In genomic region chr15:39583586-39584265, GRCh38 we compare ENCODE assay signal across 8 cellular contexts. TPM values are rescaled to one million over a fixed set of nuclear protein-coding genes. Genes with fewer than 3 reads are reported as not detected.
A peak's percentile ranks its signal among the peaks of the same experiment; 100 is the strongest.
DNase-seq lines count a peak whose midpoint lies in the region; ATAC-seq, FAIRE-seq and TF ChIP-seq lines count a peak whose summit lies in the region.

No MANE protein-coding gene starts in this region.

- H3K9me3 ChIP-seq in right atrium auricular region (no peaks in the 10 kb centered on the region), left lung (no peaks in the 10 kb centered on the region), uterus (no peaks in the 10 kb centered on the region)

- FAIRE-seq in GM19239 (lab: Jason Lieb, UNC), result no peak

- ATAC-seq in Right ventricle myocardium superior (ENCODE audit: poor library complexity) (no peak), left lung (no peak), HG03095 (IDR thresholded peaks at IDR 0.05; ENCODE audit: unreplicated experiment) (no peak)
- no peak for ATAC-seq in stimulated activated effector memory CD8-positive, alpha-beta T cell treated with anti-CD3 and anti-CD28 coated beads, Interleukin-12 subunit alpha, Interleukin-12 subunit beta, amount 100 ng/mL, for 72 hours

- peak overlapping the region; percentile 8 to 13 for H3K27ac ChIP-seq in right atrium auricular region
- no peak overlapping the region for H3K27ac ChIP-seq in left lung
- H3K27ac ChIP-seq in uterus, result peak overlapping the region; percentile 98

- no peak for DNase-seq in right atrium auricular region (ENCODE audit: low spot score)
- DNase-seq in Right ventricle myocardium superior, result no peak
- peak; percentile 56 for DNase-seq in activated naive CD4-positive, alpha-beta T cell treated with anti-CD3 and anti-CD28 coated beads, Interleukin-2, amount 10 ng/mL, durations not matched to agents 7 days and 5 days
- no peak for DNase-seq in left lung
- DNase-seq in uterus, result no peak
- DNase-seq in GM19239 (ENCODE audit: insufficient read length, low spot score), result no peak
- DNase-seq in stimulated activated effector memory CD8-positive, alpha-beta T cell treated with anti-CD3 and anti-CD28 coated beads, Interleukin-12 subunit alpha, Interleukin-12 subunit beta, amount 100 ng/mL, for 72 hours (ENCODE audit: low spot score in 2 of 2), result no peak

- no peak for TF ChIP-seq POLR2A in uterus (IDR thresholded peaks at IDR 0.05)

- H3K4me3 ChIP-seq in right atrium auricular region, result peak overlapping the region; percentile 57 to 61
- peak overlapping the region; percentile 47 to 54 for H3K4me3 ChIP-seq in left lung
- H3K4me3 ChIP-seq in uterus, result peak overlapping the region; percentile 90 to 91

- no peaks in the 10 kb centered on the region for H3K36me3 Mint-ChIP-seq in activated naive CD4-positive, alpha-beta T cell treated with anti-CD3 and anti-CD28 coated beads, Interleukin-2, amount 10 ng/mL, durations not matched to agents 7 days and 5 days
- H3K36me3 Mint-ChIP-seq in stimulated activated effector memory CD8-positive, alpha-beta T cell treated with anti-CD3 and anti-CD28 coated beads, Interleukin-12 subunit alpha, Interleukin-12 subunit beta, amount 100 ng/mL, for 72 hours, result no peaks in the 10 kb centered on the region

- TF ChIP-seq CTCF in right atrium auricular region (IDR thresholded peaks at IDR 0.05) (peak; percentile 33 to 52), left lung (IDR thresholded peaks at IDR 0.05) (peak in 1 of 2 donors; percentile 4), uterus (IDR thresholded peaks at IDR 0.05) (peak in 3 of 4 experiments; percentile 12 to 39 (median 16))

- H3K36me3 ChIP-seq in right atrium auricular region, result peaks cover 71% of the 10 kb centered on the region
- peaks cover 0 to 63% of the 10 kb centered on the region in 2 donors for H3K36me3 ChIP-seq in left lung
- H3K36me3 ChIP-seq in uterus, result no peaks in the 10 kb centered on the region

- peaks cover 64% of the 10 kb centered on the region for H3K27me3 Mint-ChIP-seq in activated naive CD4-positive, alpha-beta T cell treated with anti-CD3 and anti-CD28 coated beads, Interleukin-2, amount 10 ng/mL, durations not matched to agents 7 days and 5 days

- H3K4me3 Mint-ChIP-seq in activated naive CD4-positive, alpha-beta T cell treated with anti-CD3 and anti-CD28 coated beads, Interleukin-2, amount 10 ng/mL, durations not matched to agents 7 days and 5 days, result no peak overlapping the region
- no peak overlapping the region for H3K4me3 Mint-ChIP-seq in stimulated activated effector memory CD8-positive, alpha-beta T cell treated with anti-CD3 and anti-CD28 coated beads, Interleukin-12 subunit alpha, Interleukin-12 subunit beta, amount 100 ng/mL, for 72 hours

- peaks cover 19% of the 10 kb centered on the region for H3K4me1 Mint-ChIP-seq in activated naive CD4-positive, alpha-beta T cell treated with anti-CD3 and anti-CD28 coated beads, Interleukin-2, amount 10 ng/mL, durations not matched to agents 7 days and 5 days
- H3K4me1 Mint-ChIP-seq in stimulated activated effector memory CD8-positive, alpha-beta T cell treated with anti-CD3 and anti-CD28 coated beads, Interleukin-12 subunit alpha, Interleukin-12 subunit beta, amount 100 ng/mL, for 72 hours, result peaks cover 21% of the 10 kb centered on the region

- no peaks in the 10 kb centered on the region for H3K27me3 ChIP-seq in right atrium auricular region
- H3K27me3 ChIP-seq in left lung, result peaks cover 0 to 36% of the 10 kb centered on the region in 2 donors
- H3K27me3 ChIP-seq in uterus, result no peaks in the 10 kb centered on the region

- intact Hi-C loops in Right ventricle myocardium superior (cut with DNase I) (loop anchor here (5.0 to 10.0 kb wide), 4 partner anchors 171 to 769 kb away; no protein-coding TSS in a partner anchor), left lung (cut with DNase I) (loop anchor here in 1 of 2 donors (10.0 kb wide), 2 partner anchors 171 to 409 kb away; no protein-coding TSS in a partner anchor), uterus (cut with DNase I; ENCODE audit: low total_unique reads) (loop anchor here (5.0 kb wide), 2 partner anchors 411 to 766 kb away; no protein-coding TSS in a partner anchor)

- peaks cover 0 to 52% of the 10 kb centered on the region in 2 donors for H3K4me1 ChIP-seq in right atrium auricular region
- H3K4me1 ChIP-seq in left lung, result peaks cover 3 to 45% of the 10 kb centered on the region in 2 donors
- peaks cover 3 to 16% of the 10 kb centered on the region in 2 donors for H3K4me1 ChIP-seq in uterus

- no peak overlapping the region for H3K27ac Mint-ChIP-seq in activated naive CD4-positive, alpha-beta T cell treated with anti-CD3 and anti-CD28 coated beads, Interleukin-2, amount 10 ng/mL, durations not matched to agents 7 days and 5 days
- no peak overlapping the region for H3K27ac Mint-ChIP-seq in stimulated activated effector memory CD8-positive, alpha-beta T cell treated with anti-CD3 and anti-CD28 coated beads, Interleukin-12 subunit alpha, Interleukin-12 subunit beta, amount 100 ng/mL, for 72 hours

- CTCF ChIA-PET in activated naive CD4-positive, alpha-beta T cell treated with anti-CD3 and anti-CD28 coated beads, Interleukin-2, amount 10 ng/mL, durations not matched to agents 7 days and 5 days (lab: Charles Lee), result interaction anchor here (0.8 to 8.5 kb wide), 12 partner anchors 11 to 768 kb away, joined by 3 to 146 read pairs (median 4); no protein-coding TSS in a partner anchor

- no peaks in the 10 kb centered on the region for H3K9me3 Mint-ChIP-seq in activated naive CD4-positive, alpha-beta T cell treated with anti-CD3 and anti-CD28 coated beads, Interleukin-2, amount 10 ng/mL, durations not matched to agents 7 days and 5 days
- no peaks in the 10 kb centered on the region for H3K9me3 Mint-ChIP-seq in stimulated activated effector memory CD8-positive, alpha-beta T cell treated with anti-CD3 and anti-CD28 coated beads, Interleukin-12 subunit alpha, Interleukin-12 subunit beta, amount 100 ng/mL, for 72 hours

RNA-seq across cellular contexts. Expression of gene THBS1, which starts 2.8 kb away (rescaled TPM):
- total RNA-seq in right atrium auricular region (100 to 1,000 TPM in 1 of 2 donors, 10 to 100 TPM in 1; 67.8 to 205 TPM), Right ventricle myocardium superior (37.5 TPM), left lung (100 to 1,000 TPM; 498 to 570 TPM), uterus (100 to 1,000 TPM; 119 to 341 (median 210) TPM)

Comparison
In these comparisons a context has a peak if more than half of its experiments do, and no peak if none do; other contexts are left out.
1. H3K27ac ChIP-seq: peak in right atrium auricular region (2 of 2) and uterus (2 of 2); none in left lung (0 of 2).
2. Peak in every context shown above with its lines, with median percentiles within 50 percentile points of each other: H3K4me3 ChIP-seq.